Comparison of ENCODE assay signal across 1 cellular context in the genomic region with DNA sequence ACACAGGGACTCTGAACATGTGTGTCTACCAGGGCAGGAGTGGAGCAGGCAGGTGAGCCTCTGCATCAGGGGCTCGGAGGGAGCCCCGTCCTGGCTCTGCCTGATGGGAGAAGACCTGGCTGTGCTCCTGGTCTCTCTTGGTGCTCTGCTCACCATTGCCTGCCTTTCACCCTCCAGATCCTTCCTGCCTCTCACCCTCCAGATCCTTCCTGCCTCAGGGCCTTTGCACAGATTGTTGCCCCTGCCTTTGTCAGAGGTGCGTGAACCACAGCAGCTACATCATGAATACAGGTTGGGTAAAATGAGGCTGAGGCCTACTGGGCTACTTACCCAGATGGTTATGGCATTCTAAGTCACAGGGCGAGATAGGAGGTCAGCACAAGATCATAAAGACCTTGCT.
TF ChIP-seq lines count a peak whose summit lies in the region.

No MANE protein-coding gene starts in this region.

TF ChIP-seq in GM23338, 12 proteins besides CTCF, POLR2A, EP300 and RAD21 (continued from another document):
- no peak for TF ChIP-seq REST (IDR thresholded peaks at IDR 0.05; ENCODE audit: unreplicated experiment)
- no peak for TF ChIP-seq ZNF114 (CRISPR knock-in tag; IDR thresholded peaks at IDR 0.05)
- TF ChIP-seq STAT1 (IDR thresholded peaks at IDR 0.05; ENCODE audit: unreplicated experiment): no peak
- TF ChIP-seq JUNB (IDR thresholded peaks at IDR 0.05; ENCODE audit: unreplicated experiment): no peak
- no peak for TF ChIP-seq ETS1 (IDR thresholded peaks at IDR 0.05)
- no peak for TF ChIP-seq POLR2AphosphoS5 (IDR thresholded peaks at IDR 0.05; ENCODE audit: low read depth)
- no peak for TF ChIP-seq ZNF331 (CRISPR knock-in tag; IDR thresholded peaks at IDR 0.05; ENCODE audit: low read depth)
- TF ChIP-seq, protein P1, sequence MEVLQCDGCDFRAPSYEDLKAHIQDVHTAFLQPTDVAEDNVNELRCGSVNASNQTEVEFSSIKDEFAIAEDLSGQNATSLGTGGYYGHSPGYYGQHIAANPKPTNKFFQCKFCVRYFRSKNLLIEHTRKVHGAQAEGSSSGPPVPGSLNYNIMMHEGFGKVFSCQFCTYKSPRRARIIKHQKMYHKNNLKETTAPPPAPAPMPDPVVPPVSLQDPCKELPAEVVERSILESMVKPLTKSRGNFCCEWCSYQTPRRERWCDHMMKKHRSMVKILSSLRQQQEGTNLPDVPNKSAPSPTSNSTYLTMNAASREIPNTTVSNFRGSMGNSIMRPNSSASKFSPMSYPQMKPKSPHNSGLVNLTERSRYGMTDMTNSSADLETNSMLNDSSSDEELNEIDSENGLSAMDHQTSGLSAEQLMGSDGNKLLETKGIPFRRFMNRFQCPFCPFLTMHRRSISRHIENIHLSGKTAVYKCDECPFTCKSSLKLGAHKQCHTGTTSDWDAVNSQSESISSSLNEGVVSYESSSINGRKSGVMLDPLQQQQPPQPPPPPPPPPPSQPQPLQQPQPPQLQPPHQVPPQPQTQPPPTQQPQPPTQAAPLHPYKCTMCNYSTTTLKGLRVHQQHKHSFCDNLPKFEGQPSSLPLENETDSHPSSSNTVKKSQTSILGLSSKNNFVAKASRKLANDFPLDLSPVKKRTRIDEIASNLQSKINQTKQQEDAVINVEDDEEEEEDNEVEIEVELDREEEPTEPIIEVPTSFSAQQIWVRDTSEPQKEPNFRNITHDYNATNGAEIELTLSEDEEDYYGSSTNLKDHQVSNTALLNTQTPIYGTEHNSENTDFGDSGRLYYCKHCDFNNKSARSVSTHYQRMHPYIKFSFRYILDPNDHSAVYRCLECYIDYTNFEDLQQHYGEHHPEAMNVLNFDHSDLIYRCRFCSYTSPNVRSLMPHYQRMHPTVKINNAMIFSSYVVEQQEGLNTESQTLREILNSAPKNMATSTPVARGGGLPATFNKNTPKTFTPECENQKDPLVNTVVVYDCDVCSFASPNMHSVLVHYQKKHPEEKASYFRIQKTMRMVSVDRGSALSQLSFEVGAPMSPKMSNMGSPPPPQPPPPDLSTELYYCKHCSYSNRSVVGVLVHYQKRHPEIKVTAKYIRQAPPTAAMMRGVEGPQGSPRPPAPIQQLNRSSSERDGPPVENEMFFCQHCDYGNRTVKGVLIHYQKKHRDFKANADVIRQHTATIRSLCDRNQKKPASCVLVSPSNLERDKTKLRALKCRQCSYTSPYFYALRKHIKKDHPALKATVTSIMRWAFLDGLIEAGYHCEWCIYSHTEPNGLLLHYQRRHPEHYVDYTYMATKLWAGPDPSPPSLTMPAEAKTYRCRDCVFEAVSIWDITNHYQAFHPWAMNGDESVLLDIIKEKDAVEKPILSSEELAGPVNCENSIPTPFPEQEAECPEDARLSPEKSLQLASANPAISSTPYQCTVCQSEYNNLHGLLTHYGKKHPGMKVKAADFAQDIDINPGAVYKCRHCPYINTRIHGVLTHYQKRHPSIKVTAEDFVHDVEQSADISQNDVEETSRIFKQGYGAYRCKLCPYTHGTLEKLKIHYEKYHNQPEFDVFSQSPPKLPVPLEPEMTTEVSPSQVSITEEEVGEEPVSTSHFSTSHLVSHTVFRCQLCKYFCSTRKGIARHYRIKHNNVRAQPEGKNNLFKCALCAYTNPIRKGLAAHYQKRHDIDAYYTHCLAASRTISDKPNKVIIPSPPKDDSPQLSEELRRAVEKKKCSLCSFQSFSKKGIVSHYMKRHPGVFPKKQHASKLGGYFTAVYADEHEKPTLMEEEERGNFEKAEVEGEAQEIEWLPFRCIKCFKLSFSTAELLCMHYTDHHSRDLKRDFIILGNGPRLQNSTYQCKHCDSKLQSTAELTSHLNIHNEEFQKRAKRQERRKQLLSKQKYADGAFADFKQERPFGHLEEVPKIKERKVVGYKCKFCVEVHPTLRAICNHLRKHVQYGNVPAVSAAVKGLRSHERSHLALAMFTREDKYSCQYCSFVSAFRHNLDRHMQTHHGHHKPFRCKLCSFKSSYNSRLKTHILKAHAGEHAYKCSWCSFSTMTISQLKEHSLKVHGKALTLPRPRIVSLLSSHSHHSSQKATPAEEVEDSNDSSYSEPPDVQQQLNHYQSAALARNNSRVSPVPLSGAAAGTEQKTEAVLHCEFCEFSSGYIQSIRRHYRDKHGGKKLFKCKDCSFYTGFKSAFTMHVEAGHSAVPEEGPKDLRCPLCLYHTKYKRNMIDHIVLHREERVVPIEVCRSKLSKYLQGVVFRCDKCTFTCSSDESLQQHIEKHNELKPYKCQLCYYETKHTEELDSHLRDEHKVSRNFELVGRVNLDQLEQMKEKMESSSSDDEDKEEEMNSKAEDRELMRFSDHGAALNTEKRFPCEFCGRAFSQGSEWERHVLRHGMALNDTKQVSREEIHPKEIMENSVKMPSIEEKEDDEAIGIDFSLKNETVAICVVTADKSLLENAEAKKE (CRISPR knock-in tag; IDR thresholded peaks at IDR 0.05): no peak
- TF ChIP-seq EZH2 (IDR thresholded peaks at IDR 0.05; ENCODE audit: low read depth, unreplicated experiment): no peak
